ENCODE assay signal across 1 cellular context in genomic region chr3:133659806-133660205, GRCh38.
TF ChIP-seq lines count a peak whose summit lies in the region.

No MANE protein-coding gene starts in this region.

TF ChIP-seq in HepG2, 621 proteins besides CTCF, POLR2A, EP300 and RAD21:
- TF ChIP-seq MIER3 (CRISPR knock-in tag; IDR thresholded peaks at IDR 0.05; ENCODE audit: borderline replicate concordance): no peak
- no peak for TF ChIP-seq E2F5 (CRISPR knock-in tag; conservative IDR thresholded peaks at IDR 0.05)
- TF ChIP-seq ZNF367 (CRISPR knock-in tag; IDR thresholded peaks at IDR 0.05; ENCODE audit: borderline replicate concordance): no peak
- peak; percentile 32 for TF ChIP-seq HNRNPK (IDR thresholded peaks at IDR 0.05; ENCODE audit: low read depth, low read length, poor library complexity, severe bottlenecking)
- TF ChIP-seq, protein P1, sequence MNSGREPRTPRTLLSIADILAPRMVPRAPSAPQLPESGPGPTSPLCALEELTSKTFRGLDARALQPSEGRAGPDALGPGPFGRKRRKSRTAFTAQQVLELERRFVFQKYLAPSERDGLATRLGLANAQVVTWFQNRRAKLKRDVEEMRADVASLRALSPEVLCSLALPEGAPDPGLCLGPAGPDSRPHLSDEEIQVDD (CRISPR knock-in tag; IDR thresholded peaks at IDR 0.05; ENCODE audit: borderline replicate concordance): no peak
- no peak for TF ChIP-seq ZNF263 (CRISPR knock-in tag; IDR thresholded peaks at IDR 0.05)
- no peak for TF ChIP-seq ZNF501 (CRISPR knock-in tag; IDR thresholded peaks at IDR 0.05)
